23 cellular contexts compared by ENCODE assay signal in the genomic region with DNA sequence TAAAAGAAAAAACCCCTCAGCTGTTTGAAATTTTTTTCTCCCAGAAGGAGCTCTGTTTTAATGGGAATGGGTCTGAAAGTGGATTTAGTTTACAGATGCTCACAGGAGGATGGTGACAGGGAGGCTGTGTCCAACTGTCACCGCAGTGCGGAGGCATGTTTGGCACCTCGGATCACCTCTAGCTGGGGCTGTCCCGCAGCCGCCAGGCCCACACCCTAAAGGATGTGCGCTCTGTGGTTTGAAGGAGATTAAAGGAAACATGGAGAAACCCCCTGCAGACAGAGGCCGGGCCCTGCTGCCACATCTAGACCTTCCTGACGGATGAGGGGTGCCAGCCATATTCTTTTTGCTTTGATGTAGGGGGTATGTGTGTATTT.
"Had no signal": no experiment of that assay in that cellular context is flagged by ENCODE, and none has a peak within 500 bp of the region (broad histone marks: within the 10 kb centered on the region; RNA-seq: fewer than 3 reads in every experiment).

No MANE protein-coding gene starts in this region.

- H3K27me3 Mint-ChIP-seq: activated naive CD8-positive, alpha-beta T cell had no signal

- H3K36me3 ChIP-seq: adrenal gland, ascending aorta, brain microvascular endothelial cell, lower lobe of right lung, prostate gland, thyroid gland had no signal

- H3K36me3 Mint-ChIP-seq: activated naive CD8-positive, alpha-beta T cell had no signal

- DNase-seq: activated gamma-delta T cell treated with Interleukin-2 at 50 U/mL for 16 hours; brain microvascular endothelial cell; caudate nucleus; dermis blood vessel endothelial cell; effector memory CD4-positive, alpha-beta T cell; foreskin melanocyte; kidney; lower lobe of right lung; mesendoderm; mucosa of descending colon; nephron progenitor cell; occipital lobe; stimulated activated CD4-positive, alpha-beta T cell treated with anti-CD3 and anti-CD28 coated beads, Interleukin-4, amount 100 ng/mL, for 1 hour; stimulated activated naive CD8-positive, alpha-beta T cell treated with anti-CD3 and anti-CD28 coated beads, Interleukin-15, Interleukin-2, amounts not matched to agents 100 U/mL and 50 U/mL, for 24 hours; substantia nigra; thyroid gland had no signal

- H3K27me3 ChIP-seq: adrenal gland, ascending aorta, brain microvascular endothelial cell, thyroid gland had no signal

- H3K4me3 ChIP-seq: adrenal gland, ascending aorta, lower lobe of right lung, mucosa of descending colon, prostate gland, SK-N-MC, thyroid gland had no signal

- H3K9me3 ChIP-seq: adrenal gland, ascending aorta, lower lobe of right lung, mucosa of descending colon, prostate gland, thyroid gland had no signal

- H3K4me3 Mint-ChIP-seq: activated naive CD8-positive, alpha-beta T cell had no signal

- H3K4me1 ChIP-seq: adrenal gland, ascending aorta, lower lobe of right lung, prostate gland, thyroid gland had no signal

- H3K27ac Mint-ChIP-seq: activated naive CD8-positive, alpha-beta T cell had no signal

- H3K27ac ChIP-seq: adrenal gland, ascending aorta, brain microvascular endothelial cell, lower lobe of right lung, prostate gland, SK-N-MC, thyroid gland had no signal

- ATAC-seq: activated CD4-positive, CD25-positive, alpha-beta regulatory T cell treated with anti-CD3 and anti-CD28 coated beads, Interleukin-2, amount 50 U/mL, for 24 hours; esophagus mucosa; lower lobe of right lung; mucosa of descending colon; stimulated activated naive CD8-positive, alpha-beta T cell treated with anti-CD3 and anti-CD28 coated beads, Interleukin-15, Interleukin-2, amounts not matched to agents 100 U/mL and 50 U/mL, for 24 hours had no signal
